Comparison of ENCODE assay signal across 31 cellular contexts in genomic region chr19:33086955-33087354, GRCh38. TPM values are rescaled to one million over a fixed set of nuclear protein-coding genes. Genes with fewer than 3 reads are reported as not detected.
A peak's percentile ranks its signal among the peaks of the same experiment; 100 is the strongest.
DNase-seq lines count a peak whose midpoint lies in the region; ATAC-seq, FAIRE-seq and TF ChIP-seq lines count a peak whose summit lies in the region.
"Had no signal": no experiment of that assay in that cellular context is flagged by ENCODE, and none has a peak within 500 bp of the region (broad histone marks: within the 10 kb centered on the region; RNA-seq: fewer than 3 reads in every experiment).

No MANE protein-coding gene starts in this region.

- no peak for TF ChIP-seq RAD21 in HCT116 (IDR thresholded peaks at IDR 0.05; ENCODE audit: low read depth)

- no peak overlapping the region for H3K4me3 ChIP-seq in HCT116 (replicated peaks in 1 of 2; ENCODE audit: low read depth in 1 of 2, low read length in 2 of 2)
- no peak overlapping the region for H3K4me3 ChIP-seq in HEK293 (ENCODE audit: low read depth, low read length)
- no peak overlapping the region for H3K4me3 ChIP-seq in small intestine (ENCODE audit: low read depth in 1 of 2, low read length in 2 of 2)
- H3K4me3 ChIP-seq in lower lobe of right lung = no peak overlapping the region
- H3K4me3 ChIP-seq in sigmoid colon = no peak overlapping the region
- H3K4me3 ChIP-seq: BLaER1, GM12878 had no signal

- H3K4me1 ChIP-seq in HCT116 (ENCODE audit: control insufficient read depth in 1 of 2, insufficient read depth in 2 of 2, low read length in 2 of 2) (peaks cover 19 to 37% of the 10 kb centered on the region in 2 experiments), HEK293 (ENCODE audit: control insufficient read depth, insufficient read depth, low read length) (peaks cover 5% of the 10 kb centered on the region; the same call in 1 of the 2 replicates), small intestine (ENCODE audit: control insufficient read depth in 2 of 2, insufficient read depth in 1 of 2, low read depth in 1 of 2, low read length in 1 of 2) (peaks cover 0 to 8% of the 10 kb centered on the region in 2 donors), lower lobe of right lung (peaks cover 6% of the 10 kb centered on the region), sigmoid colon (peaks cover 0 to 8% (median 7%) of the 10 kb centered on the region in 4 donors)

- H3K36me3 ChIP-seq in HCT116 (ENCODE audit: control insufficient read depth in 1 of 2, insufficient read depth in 2 of 2, low read length in 2 of 2) (peaks cover 0 to 6% of the 10 kb centered on the region in 2 experiments; a peak in 1 of 4 replicates), HEK293 (ENCODE audit: control insufficient read depth in 2 of 2, insufficient read depth in 1 of 2, low read length in 2 of 2) (peaks cover 26 to 70% of the 10 kb centered on the region in 2 experiments), small intestine (ENCODE audit: control insufficient read depth in 2 of 2, insufficient read depth in 2 of 2, low read length in 2 of 2) (peaks cover 2 to 14% of the 10 kb centered on the region in 2 donors), lower lobe of right lung (peaks cover 40% of the 10 kb centered on the region), sigmoid colon (peaks cover 0 to 45% (median 19%) of the 10 kb centered on the region in 4 donors)

- no peaks in the 10 kb centered on the region for H3K9me2 ChIP-seq in HCT116 (ENCODE audit: insufficient read depth)

- TF ChIP-seq POLR2A in HCT116 (IDR thresholded peaks at IDR 0.05; ENCODE audit: borderline replicate concordance, extremely low read depth, insufficient read depth, insufficient read length) (no peak), sigmoid colon (IDR thresholded peaks at IDR 0.05) (no peak)

- H3K4me2 ChIP-seq in HCT116 (ENCODE audit: low read length) = peak overlapping the region; percentile 43; the same call in 1 of the 2 replicates
- H3K4me2 ChIP-seq: BLaER1 had no signal

- POLR2A ChIA-PET in HCT116 (lab: Charles Lee) (interaction anchor here (0.7 kb wide), 1 partner anchor 11 kb away, joined by 3 read pairs; no protein-coding TSS in a partner anchor), HEK293 (lab: Yijun Ruan, JAX) (no interaction called here)

- no peaks in the 10 kb centered on the region for H3K27me3 ChIP-seq in HCT116 (ENCODE audit: insufficient read depth, low read length)
- no peaks in the 10 kb centered on the region for H3K27me3 ChIP-seq in small intestine (ENCODE audit: control insufficient read depth in 2 of 2, insufficient read depth in 2 of 2, low read length in 2 of 2)
- H3K27me3 ChIP-seq in lower lobe of right lung (ENCODE audit: low read depth) = no peaks in the 10 kb centered on the region
- no peaks in the 10 kb centered on the region for H3K27me3 ChIP-seq in sigmoid colon
- H3K27me3 ChIP-seq: BE2C, BLaER1 had no signal

- CTCF ChIA-PET in HCT116 (lab: Charles Lee) = no interaction called here
- CTCF ChIA-PET in HEK293 (lab: Yijun Ruan, JAX) = interaction anchor here (1.4 to 3.0 kb wide), 2 partner anchors 32 to 111 kb away, joined by 3 to 16 read pairs; no protein-coding TSS in a partner anchor

- no peak overlapping the region for H3K9ac ChIP-seq in HCT116 (ENCODE audit: low read length)
- H3K9ac ChIP-seq: BLaER1 had no signal

- H3K27ac ChIP-seq in HCT116 (ENCODE audit: low read depth, low read length) (no peak overlapping the region), HEK293 (ENCODE audit: extremely low read depth, low read depth, low read length) (peak overlapping the region; percentile 24; the same call in 1 of the 2 replicates), small intestine (ENCODE audit: low read depth in 1 of 2, low read length in 1 of 2) (no peak overlapping the region), lower lobe of right lung (no peak overlapping the region), sigmoid colon (no peak overlapping the region)
- H3K27ac ChIP-seq: BLaER1 had no signal

- no peak overlapping the region for H2AFZ ChIP-seq in HCT116 (ENCODE audit: low read depth, low read length, poor library complexity, severe bottlenecking)

- no peak for ATAC-seq in HCT116
- ATAC-seq in left colon = peak; percentile 61
- no peak for ATAC-seq in lower lobe of right lung
- ATAC-seq: GM12878 had no signal

- TF ChIP-seq CTCF in HCT116 (IDR thresholded peaks at IDR 0.05 in 2 of 3, conservative IDR thresholded peaks at IDR 0.05 in 1 of 3; ENCODE audit: borderline replicate concordance in 1 of 3, insufficient read depth in 1 of 3, low read depth in 2 of 3, low read length in 2 of 3) = no peak
- TF ChIP-seq CTCF in HEK293 (tag by site-specific recombination; IDR thresholded peaks at IDR 0.05) = no peak
- no peak for TF ChIP-seq CTCF in lower lobe of right lung (IDR thresholded peaks at IDR 0.05)
- TF ChIP-seq CTCF in sigmoid colon (IDR thresholded peaks at IDR 0.05) = no peak

- RAD21 ChIA-PET in HCT116 (lab: Charles Lee; ENCODE audit: low non-redundant PET in 1 of 2, low total read pairs in 2 of 2, uncharacterized antibody in 2 of 2, unreplicated experiment in 2 of 2) = no interaction called here

- intact Hi-C loops in HCT116 (cut with micrococcal nuclease) = no loop called here
- intact Hi-C loops in left colon (cut with DNase I, micrococcal nuclease) = loop anchor here in 1 of 2 donors (10.0 kb wide), 1 partner anchor 112 kb away; the partner anchor contains the start of genes CEP89 and FAAP24
- intact Hi-C loops in lower lobe of right lung (cut with DNase I) = no loop called here
- intact Hi-C loops in sigmoid colon (cut with DNase I) = no loop called here

- WGBS in small intestine, 3 donors = 72 to 88% (median 72%) methylated on average over 1 of the region's 1 CpG
- 77 to 89% methylated on average over 1 of the region's 1 CpG for WGBS in sigmoid colon, 2 donors

- no peaks in the 10 kb centered on the region for H3K9me3 ChIP-seq in HCT116 (ENCODE audit: control insufficient read depth in 1 of 2, insufficient read depth in 1 of 2, low read depth in 1 of 2, low read length in 2 of 2)
- no peaks in the 10 kb centered on the region; the same call in 1 of the 2 replicates for H3K9me3 ChIP-seq in HEK293 (ENCODE audit: control insufficient read depth, insufficient read depth, low read depth, low read length)
- H3K9me3 ChIP-seq in small intestine (ENCODE audit: control insufficient read depth, low read depth) = no peaks in the 10 kb centered on the region
- no peaks in the 10 kb centered on the region for H3K9me3 ChIP-seq in lower lobe of right lung
- H3K9me3 ChIP-seq in sigmoid colon = no peaks in the 10 kb centered on the region
- H3K9me3 ChIP-seq: BE2C, BLaER1 had no signal

- no peak for TF ChIP-seq EP300 in sigmoid colon (IDR thresholded peaks at IDR 0.05)

- no peak for FAIRE-seq in small intestine (lab: Jason Lieb, UNC)
- FAIRE-seq: A204.1, GM12878, GM12892, GM18507 had no signal

- H3K79me2 ChIP-seq in HCT116 (ENCODE audit: insufficient read depth, low read length) = peaks cover 7% of the 10 kb centered on the region; the same call in 1 of the 2 replicates

- no TSS peak for BruUV-seq in HCT116 (replicated peaks; lab: Mats Ljungman, UMichigan)

- H4K20me1 ChIP-seq in HCT116 (ENCODE audit: insufficient read depth) = no peaks in the 10 kb centered on the region
- H4K20me1 ChIP-seq: BLaER1 had no signal

- no peak for DNase-seq in HCT116 (ENCODE audit: low read depth, low spot score)
- no peak for DNase-seq in left colon
- DNase-seq in small intestine = peak; percentile 52
- DNase-seq in lower lobe of right lung = no peak
- no peak for DNase-seq in sigmoid colon
- no peak for DNase-seq in NCI-H2107 treated with DMSO at 0.1 percent for 48 hours (lab: John Stamatoyannopoulos, UW; ENCODE audit: unreplicated experiment)
- DNase-seq: 8988T; ACHN; BE2C; C1 segment of cervical spinal cord; CD4-positive, alpha-beta memory T cell; CD4-positive, CD25-positive, alpha-beta regulatory T cell; CD8-positive, alpha-beta memory T cell; COR-L47; DMS 273 treated with DMSO at 0.1 percent for 48 hours; DMS153; DMS79; DND-41; EL; GDM1 had no signal

TF ChIP-seq in HCT116, 20 proteins besides CTCF, POLR2A, EP300 and RAD21 (continues in another document):
- TF ChIP-seq ZNF274 (IDR thresholded peaks at IDR 0.05; ENCODE audit: low read depth, low read length) = no peak
- TF ChIP-seq EGR1 (IDR thresholded peaks at IDR 0.05; ENCODE audit: low read depth) = no peak
- no peak for TF ChIP-seq EZH2 (IDR thresholded peaks at IDR 0.05)
- no peak for TF ChIP-seq CBX3 (IDR thresholded peaks at IDR 0.05; ENCODE audit: low read depth)
- no peak for TF ChIP-seq POLR2AphosphoS5 (IDR thresholded peaks at IDR 0.05; ENCODE audit: low read depth, low read length)
- no peak for TF ChIP-seq TCF7L2 (IDR thresholded peaks at IDR 0.05; ENCODE audit: borderline replicate concordance, extremely low read depth, insufficient read depth, insufficient read length)
- no peak for TF ChIP-seq FOSL1 (IDR thresholded peaks at IDR 0.05; ENCODE audit: low read depth)
- TF ChIP-seq CEBPB (IDR thresholded peaks at IDR 0.05; ENCODE audit: low read depth) = no peak

TF ChIP-seq in HEK293, 187 proteins besides CTCF, POLR2A, EP300 and RAD21 (continues in another document):
- TF ChIP-seq RBAK (tag by site-specific recombination; IDR thresholded peaks at IDR 0.05) (no peak), ZNF266 (tag by site-specific recombination; IDR thresholded peaks at IDR 0.05; ENCODE audit: low read depth) (no peak), ZNF174 (tag by site-specific recombination; IDR thresholded peaks at IDR 0.05) (no peak), YY2 (tag by site-specific recombination; IDR thresholded peaks at IDR 0.05) (no peak), ZNF621 (tag by site-specific recombination; IDR thresholded peaks at IDR 0.05) (no peak), EGR2 (tag by site-specific recombination; IDR thresholded peaks at IDR 0.05; ENCODE audit: low read depth) (no peak), ZNF184 (tag by site-specific recombination; IDR thresholded peaks at IDR 0.05) (no peak), ZNF555 (tag by site-specific recombination; conservative IDR thresholded peaks at IDR 0.05) (no peak), ZSCAN23 (tag by site-specific recombination; IDR thresholded peaks at IDR 0.05) (no peak), ZSCAN16 (tag by site-specific recombination; IDR thresholded peaks at IDR 0.05) (no peak)

RNA-seq across cellular contexts. Expression of gene GPATCH1, which starts 6.0 kb away (rescaled TPM):
- total RNA-seq in HCT116 (2021; ENCODE audit: unreplicated experiment) = 7.8 TPM
- 4.5 and 5.2 TPM in 2 replicates for polyA plus RNA-seq in HCT116 (2012)
- 10 to 100 TPM in 1 of 2 donors, 1 to 10 TPM in 1; 8.3 to 10.9 TPM for total RNA-seq in left colon
- 1 to 10 TPM; 4.6 to 9.2 (median 8.9) TPM for polyA plus RNA-seq in small intestine
- 8.4 TPM for total RNA-seq in lower lobe of right lung
- total RNA-seq in sigmoid colon = 1 to 10 TPM; 5.3 to 10.0 (median 7.4) TPM
- polyA plus RNA-seq in sigmoid colon = 1 to 10 TPM; 5.4 to 7.2 (median 5.8) TPM

RNA-seq across cellular contexts. Expression of gene RHPN2, which starts 22.3 kb away (rescaled TPM):
- total RNA-seq in HCT116 (2021; ENCODE audit: unreplicated experiment) = 33.3 TPM
- 38.8 and 41.5 TPM in 2 replicates for polyA plus RNA-seq in HCT116 (2012)
- total RNA-seq in left colon = 10 to 100 TPM; 86.5 to 87.5 TPM
- polyA plus RNA-seq in small intestine = 10 to 100 TPM; 20.7 to 67.6 (median 34.2) TPM
- total RNA-seq in lower lobe of right lung = 7.7 TPM
- total RNA-seq in sigmoid colon = 1 to 10 TPM; 1.7 to 3.2 (median 2.4) TPM
- polyA plus RNA-seq in sigmoid colon = 10 to 100 TPM; 28.8 to 84.8 (median 30.1) TPM

RNA-seq across cellular contexts. Expression of gene WDR88, which starts 45.0 kb away (rescaled TPM):
- total RNA-seq in HCT116 (2021; ENCODE audit: unreplicated experiment) (not detected), left colon (not detected), lower lobe of right lung (not detected), sigmoid colon (not detected)
- polyA plus RNA-seq in HCT116 (2012) = 0.07 and 0.29 TPM in 2 replicates
- polyA plus RNA-seq in small intestine (not detected), sigmoid colon (not detected)
- total RNA-seq: A673; CD4-positive, CD25-positive, alpha-beta regulatory T cell; CD8-positive, alpha-beta memory T cell; Daoy; G401; GM12878 had no signal
- polyA plus RNA-seq: AG04450, CD14-positive monocyte had no signal
